ENCODE assay signal across 18 cellular contexts in genomic region chrX:106902684-106903083, GRCh38. TPM values are rescaled to one million over a fixed set of nuclear protein-coding genes. Genes with fewer than 3 reads are reported as not detected.
DNase-seq lines count a peak whose midpoint lies in the region; ATAC-seq, FAIRE-seq and TF ChIP-seq lines count a peak whose summit lies in the region.
"Had no signal": no experiment of that assay in that cellular context is flagged by ENCODE, and none has a peak within 500 bp of the region (broad histone marks: within the 10 kb centered on the region; RNA-seq: fewer than 3 reads in every experiment).

No MANE protein-coding gene starts in this region.

- H3K36me3 ChIP-seq in WERI-Rb-1 (no peaks in the 10 kb centered on the region), right lobe of liver (no peaks in the 10 kb centered on the region), skeletal muscle tissue (ENCODE audit: control insufficient read depth in 3 of 3, insufficient read depth in 3 of 3, low read length in 3 of 3) (no peaks in the 10 kb centered on the region)
- H3K36me3 ChIP-seq: BLaER1 treated with 17β-estradiol and CSF1 and Interleukin-3, amounts not matched to agents 10 nM and 100 nM had no signal

- H3K9me3 ChIP-seq in A549 (no peaks in the 10 kb centered on the region), WERI-Rb-1 (ENCODE audit: severe bottlenecking) (no peaks in the 10 kb centered on the region), right lobe of liver (no peaks in the 10 kb centered on the region), skeletal muscle tissue (ENCODE audit: control insufficient read depth in 3 of 3, low read length in 3 of 3) (no peaks in the 10 kb centered on the region)
- H3K9me3 ChIP-seq: BLaER1 treated with 17β-estradiol and CSF1 and Interleukin-3, amounts not matched to agents 10 nM and 100 nM had no signal

- no peak for FAIRE-seq in A549 (lab: Jason Lieb, UNC)
- FAIRE-seq: GM12878, GM18507 had no signal

- TF ChIP-seq EP300 in A549 (IDR thresholded peaks at IDR 0.05): no peak

- 94% methylated on average over 2 of the region's 2 CpGs for WGBS in A549 (ENCODE audit: missing lambda C conversion rate)
- WGBS in right lobe of liver (ENCODE audit: insufficient coverage, low coverage, low lambda C conversion rate, missing lambda C conversion rate): 42% methylated on average over 2 of the region's 2 CpGs

- H3K4me2 ChIP-seq in A549: no peak overlapping the region
- H3K4me2 ChIP-seq: GM23338 had no signal

- ATAC-seq in A549: no peak
- ATAC-seq in right lobe of liver: peak; percentile 15 to 42 (median 26)
- ATAC-seq in HG03439 (IDR thresholded peaks at IDR 0.05; ENCODE audit: unreplicated experiment): no peak
- ATAC-seq in GM21619 (IDR thresholded peaks at IDR 0.05; ENCODE audit: unreplicated experiment): no peak
- ATAC-seq: GM23338 had no signal

- no peaks in the 10 kb centered on the region for H3K27me3 ChIP-seq in WERI-Rb-1 (ENCODE audit: insufficient read depth, low read depth, severe bottlenecking)
- H3K27me3 ChIP-seq in right lobe of liver: no peaks in the 10 kb centered on the region
- no peaks in the 10 kb centered on the region for H3K27me3 ChIP-seq in skeletal muscle tissue (ENCODE audit: control insufficient read depth in 3 of 3, insufficient read depth in 3 of 3, low read length in 3 of 3)

- TF ChIP-seq CTCF in A549 (IDR thresholded peaks at IDR 0.05) (no peak), WERI-Rb-1 (IDR thresholded peaks at IDR 0.05; ENCODE audit: low read depth, low read length) (no peak), right lobe of liver (IDR thresholded peaks at IDR 0.05) (no peak)

- DNase-seq in A549 (ENCODE audit: low read depth in 1 of 2, low spot score in 1 of 2) (no peak), WERI-Rb-1 (peak; percentile 64), right lobe of liver (peak in 1 of 3 donors; percentile 57), NCI-H1105 treated with DMSO at 0.1 percent for 48 hours (lab: John Stamatoyannopoulos, UW) (no peak)
- DNase-seq: 8988T; ACHN; Calu3; CD4-positive, CD25-positive, alpha-beta regulatory T cell; DMS 273 treated with DMSO at 0.1 percent for 48 hours; H7 had no signal

- peak overlapping the region in 1 of 3 donors; percentile 25 for H3K9ac ChIP-seq in skeletal muscle tissue (ENCODE audit: low read depth in 1 of 3, low read length in 3 of 3)
- H3K9ac ChIP-seq: BLaER1 treated with 17β-estradiol and CSF1 and Interleukin-3, amounts not matched to agents 10 nM and 100 nM had no signal

- H3K4me1 ChIP-seq in A549 (peaks cover 29% of the 10 kb centered on the region), right lobe of liver (peaks cover 0 to 40% (median 7%) of the 10 kb centered on the region in 4 donors), skeletal muscle tissue (ENCODE audit: control insufficient read depth in 3 of 3, insufficient read depth in 3 of 3, low read length in 3 of 3) (peaks cover 6 to 39% (median 18%) of the 10 kb centered on the region in 3 donors)

- POLR2A ChIA-PET in A549 (lab: Yijun Ruan, JAX): no interaction called here

- no peak for TF ChIP-seq RAD21 in A549 (conservative IDR thresholded peaks at IDR 0.05 in 1 of 2, IDR thresholded peaks at IDR 0.05 in 1 of 2)

- intact Hi-C loops in right lobe of liver (cut with DNase I): no loop called here

- no peak overlapping the region for H3K4me3 ChIP-seq in A549
- no peak overlapping the region for H3K4me3 ChIP-seq in WERI-Rb-1 (ENCODE audit: low read depth, low read length)
- peak overlapping the region in 1 of 3 donors; percentile 27 for H3K4me3 ChIP-seq in right lobe of liver
- H3K4me3 ChIP-seq in skeletal muscle tissue (ENCODE audit: low read length in 3 of 3): no peak overlapping the region
- H3K4me3 ChIP-seq: BLaER1 treated with 17β-estradiol and CSF1 and Interleukin-3, amounts not matched to agents 10 nM and 100 nM; GM12878; GM23338 had no signal

- TF ChIP-seq POLR2A in A549 (IDR thresholded peaks at IDR 0.05; ENCODE audit: low read length) (no peak), right lobe of liver (IDR thresholded peaks at IDR 0.05) (no peak)

- H3K27ac ChIP-seq in A549 (peak overlapping the region; percentile 33 to 88; a peak in 5 of 6 replicates), WERI-Rb-1 (no peak overlapping the region), right lobe of liver (peak overlapping the region; percentile 68 to 87 (median 82)), skeletal muscle tissue (ENCODE audit: low read depth, low read length) (peak overlapping the region; percentile 84)
- H3K27ac ChIP-seq: BLaER1 treated with 17β-estradiol and CSF1 and Interleukin-3, amounts not matched to agents 10 nM and 100 nM had no signal

- CTCF ChIA-PET in A549 (lab: Yijun Ruan, JAX): interaction anchor here (4.8 to 7.7 kb wide), 3 partner anchors 9 to 57 kb away, joined by 26 to 94 read pairs (median 57); no protein-coding TSS in a partner anchor

TF ChIP-seq in A549, 52 proteins besides CTCF, POLR2A, EP300 and RAD21:
- TF ChIP-seq HOXB13 (CRISPR knock-in tag; IDR thresholded peaks at IDR 0.05; ENCODE audit: low read depth): no peak
- no peak for TF ChIP-seq BCL3 (IDR thresholded peaks at IDR 0.05)
- TF ChIP-seq FOSL2 (IDR thresholded peaks at IDR 0.05): no peak
- no peak for TF ChIP-seq FOSL2 (CRISPR knock-in tag; IDR thresholded peaks at IDR 0.05)
- no peak for TF ChIP-seq HOXB5 (CRISPR knock-in tag; IDR thresholded peaks at IDR 0.05)
TF ChIP-seq in A549: peak in this region for 0.

RNA-seq across cellular contexts. Expression of gene RIPPLY1, which starts 0.5 kb away (rescaled TPM):
- polyA plus RNA-seq in A549 (2011; rRNA removed) (0.14 and 0.28 TPM in 2 replicates), A549 (2017; fragmentation: RNase III; extraction: RNeasy Plus Mini Kit Qiagen cat#74134 plus additional on column Dnase treatment) (0.10 to 0.17 TPM (median 0.11 TPM) in 3 replicates)
- 0.06 TPM in 1 of 2 replicates, not detected in the other for polyA plus RNA-seq in A549 (2012; cell fraction: cytosol; rRNA removed)
- polyA plus RNA-seq in A549 (2012; cell fraction: nucleus; rRNA removed): 0.11 and 0.26 TPM in 2 replicates
- polyA minus RNA-seq in A549 (2011; rRNA and poly(A)+ RNA removed): 0.29 TPM in 1 of 2 replicates, not detected in the other
- total RNA-seq in right lobe of liver (1 to 10 TPM in 4 of 6 experiments, under 1 TPM in 2; 0.74 to 1.7 (median 1.1) TPM), skeletal muscle tissue (not detected)
- total RNA-seq: CD4-positive, CD25-positive, alpha-beta regulatory T cell; Daoy; GM12878; GM23338 had no signal
- polyA plus RNA-seq: CD4-positive, CD25-positive, alpha-beta regulatory T cell; GM12878; GM23338 had no signal

RNA-seq across cellular contexts. Expression of gene CLDN2, which starts 17.5 kb away (rescaled TPM):
- polyA plus RNA-seq in A549 (2011; rRNA removed) (28.1 and 49.2 TPM in 2 replicates), A549 (2017; fragmentation: RNase III; extraction: RNeasy Plus Mini Kit Qiagen cat#74134 plus additional on column Dnase treatment) (18.7 to 28.6 TPM (median 24.8 TPM) in 3 replicates)
- 5.3 and 6.4 TPM in 2 replicates for polyA plus RNA-seq in A549 (2012; cell fraction: cytosol; rRNA removed)
- polyA plus RNA-seq in A549 (2012; cell fraction: nucleus; rRNA removed): 5.9 and 7.0 TPM in 2 replicates
- polyA minus RNA-seq in A549 (2011; rRNA and poly(A)+ RNA removed): 23.4 and 35.7 TPM in 2 replicates
- total RNA-seq in right lobe of liver (10 to 100 TPM in 5 of 6 experiments, 1 to 10 TPM in 1; 6.3 to 48.4 (median 18.4) TPM), skeletal muscle tissue (under 0.01 TPM)
- total RNA-seq: CD4-positive, CD25-positive, alpha-beta regulatory T cell; Daoy; GM23338; H7 had no signal
- polyA plus RNA-seq: CD4-positive, CD25-positive, alpha-beta regulatory T cell; GM12878; GM23338 had no signal

Comparison
In these comparisons a context has a peak if more than half of its experiments do, and no peak if none do; other contexts are left out.
1. ATAC-seq: peak in right lobe of liver (4 of 4); none in A549 (0 of 2), HG03439 (single experiment) and GM21619 (single experiment).